In genomic region chr7:12727455-12728191, GRCh38 we compare ENCODE assay signal across 1 cellular context.
A peak's percentile ranks its signal among the peaks of the same experiment; 100 is the strongest.
TF ChIP-seq lines count a peak whose summit lies in the region.

No MANE protein-coding gene starts in this region.

TF ChIP-seq in K562, 482 proteins besides CTCF, POLR2A, EP300 and RAD21 (continued from another document and continues in another):
- peak; percentile 64 for TF ChIP-seq MGA (IDR thresholded peaks at IDR 0.05)
- no peak for TF ChIP-seq U2AF2 (optimal IDR thresholded peaks at IDR 0.05; ENCODE audit: low read depth, low read length)
- TF ChIP-seq CHD2 (IDR thresholded peaks at IDR 0.05; ENCODE audit: low read depth, low read length), result no peak
- TF ChIP-seq FOXK2 (conservative IDR thresholded peaks at IDR 0.05 in 1 of 2, IDR thresholded peaks at IDR 0.05 in 1 of 2; ENCODE audit: low read depth in 2 of 2), result peak in 1 of 2 experiments; percentile 88; a peak in 2 of 4 replicates
- TF ChIP-seq BRD9 (IDR thresholded peaks at IDR 0.05; ENCODE audit: low read depth, partially characterized antibody), result peak; percentile 20
- TF ChIP-seq EGR1 (conservative IDR thresholded peaks at IDR 0.05), result no peak
- TF ChIP-seq GATA2 (CRISPR knock-in tag; IDR thresholded peaks at IDR 0.05), result no peak
- TF ChIP-seq, protein P1, sequence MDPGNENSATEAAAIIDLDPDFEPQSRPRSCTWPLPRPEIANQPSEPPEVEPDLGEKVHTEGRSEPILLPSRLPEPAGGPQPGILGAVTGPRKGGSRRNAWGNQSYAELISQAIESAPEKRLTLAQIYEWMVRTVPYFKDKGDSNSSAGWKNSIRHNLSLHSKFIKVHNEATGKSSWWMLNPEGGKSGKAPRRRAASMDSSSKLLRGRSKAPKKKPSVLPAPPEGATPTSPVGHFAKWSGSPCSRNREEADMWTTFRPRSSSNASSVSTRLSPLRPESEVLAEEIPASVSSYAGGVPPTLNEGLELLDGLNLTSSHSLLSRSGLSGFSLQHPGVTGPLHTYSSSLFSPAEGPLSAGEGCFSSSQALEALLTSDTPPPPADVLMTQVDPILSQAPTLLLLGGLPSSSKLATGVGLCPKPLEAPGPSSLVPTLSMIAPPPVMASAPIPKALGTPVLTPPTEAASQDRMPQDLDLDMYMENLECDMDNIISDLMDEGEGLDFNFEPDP (CRISPR knock-in tag; IDR thresholded peaks at IDR 0.05), result no peak
- TF ChIP-seq, protein P2, sequence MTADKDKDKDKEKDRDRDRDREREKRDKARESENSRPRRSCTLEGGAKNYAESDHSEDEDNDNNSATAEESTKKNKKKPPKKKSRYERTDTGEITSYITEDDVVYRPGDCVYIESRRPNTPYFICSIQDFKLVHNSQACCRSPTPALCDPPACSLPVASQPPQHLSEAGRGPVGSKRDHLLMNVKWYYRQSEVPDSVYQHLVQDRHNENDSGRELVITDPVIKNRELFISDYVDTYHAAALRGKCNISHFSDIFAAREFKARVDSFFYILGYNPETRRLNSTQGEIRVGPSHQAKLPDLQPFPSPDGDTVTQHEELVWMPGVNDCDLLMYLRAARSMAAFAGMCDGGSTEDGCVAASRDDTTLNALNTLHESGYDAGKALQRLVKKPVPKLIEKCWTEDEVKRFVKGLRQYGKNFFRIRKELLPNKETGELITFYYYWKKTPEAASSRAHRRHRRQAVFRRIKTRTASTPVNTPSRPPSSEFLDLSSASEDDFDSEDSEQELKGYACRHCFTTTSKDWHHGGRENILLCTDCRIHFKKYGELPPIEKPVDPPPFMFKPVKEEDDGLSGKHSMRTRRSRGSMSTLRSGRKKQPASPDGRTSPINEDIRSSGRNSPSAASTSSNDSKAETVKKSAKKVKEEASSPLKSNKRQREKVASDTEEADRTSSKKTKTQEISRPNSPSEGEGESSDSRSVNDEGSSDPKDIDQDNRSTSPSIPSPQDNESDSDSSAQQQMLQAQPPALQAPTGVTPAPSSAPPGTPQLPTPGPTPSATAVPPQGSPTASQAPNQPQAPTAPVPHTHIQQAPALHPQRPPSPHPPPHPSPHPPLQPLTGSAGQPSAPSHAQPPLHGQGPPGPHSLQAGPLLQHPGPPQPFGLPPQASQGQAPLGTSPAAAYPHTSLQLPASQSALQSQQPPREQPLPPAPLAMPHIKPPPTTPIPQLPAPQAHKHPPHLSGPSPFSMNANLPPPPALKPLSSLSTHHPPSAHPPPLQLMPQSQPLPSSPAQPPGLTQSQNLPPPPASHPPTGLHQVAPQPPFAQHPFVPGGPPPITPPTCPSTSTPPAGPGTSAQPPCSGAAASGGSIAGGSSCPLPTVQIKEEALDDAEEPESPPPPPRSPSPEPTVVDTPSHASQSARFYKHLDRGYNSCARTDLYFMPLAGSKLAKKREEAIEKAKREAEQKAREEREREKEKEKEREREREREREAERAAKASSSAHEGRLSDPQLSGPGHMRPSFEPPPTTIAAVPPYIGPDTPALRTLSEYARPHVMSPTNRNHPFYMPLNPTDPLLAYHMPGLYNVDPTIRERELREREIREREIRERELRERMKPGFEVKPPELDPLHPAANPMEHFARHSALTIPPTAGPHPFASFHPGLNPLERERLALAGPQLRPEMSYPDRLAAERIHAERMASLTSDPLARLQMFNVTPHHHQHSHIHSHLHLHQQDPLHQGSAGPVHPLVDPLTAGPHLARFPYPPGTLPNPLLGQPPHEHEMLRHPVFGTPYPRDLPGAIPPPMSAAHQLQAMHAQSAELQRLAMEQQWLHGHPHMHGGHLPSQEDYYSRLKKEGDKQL (CRISPR knock-in tag; IDR thresholded peaks at IDR 0.05; ENCODE audit: borderline replicate concordance), result no peak
- TF ChIP-seq BACH1 (tag; IDR thresholded peaks at IDR 0.05), result peak; percentile 56
- TF ChIP-seq, protein P3, sequence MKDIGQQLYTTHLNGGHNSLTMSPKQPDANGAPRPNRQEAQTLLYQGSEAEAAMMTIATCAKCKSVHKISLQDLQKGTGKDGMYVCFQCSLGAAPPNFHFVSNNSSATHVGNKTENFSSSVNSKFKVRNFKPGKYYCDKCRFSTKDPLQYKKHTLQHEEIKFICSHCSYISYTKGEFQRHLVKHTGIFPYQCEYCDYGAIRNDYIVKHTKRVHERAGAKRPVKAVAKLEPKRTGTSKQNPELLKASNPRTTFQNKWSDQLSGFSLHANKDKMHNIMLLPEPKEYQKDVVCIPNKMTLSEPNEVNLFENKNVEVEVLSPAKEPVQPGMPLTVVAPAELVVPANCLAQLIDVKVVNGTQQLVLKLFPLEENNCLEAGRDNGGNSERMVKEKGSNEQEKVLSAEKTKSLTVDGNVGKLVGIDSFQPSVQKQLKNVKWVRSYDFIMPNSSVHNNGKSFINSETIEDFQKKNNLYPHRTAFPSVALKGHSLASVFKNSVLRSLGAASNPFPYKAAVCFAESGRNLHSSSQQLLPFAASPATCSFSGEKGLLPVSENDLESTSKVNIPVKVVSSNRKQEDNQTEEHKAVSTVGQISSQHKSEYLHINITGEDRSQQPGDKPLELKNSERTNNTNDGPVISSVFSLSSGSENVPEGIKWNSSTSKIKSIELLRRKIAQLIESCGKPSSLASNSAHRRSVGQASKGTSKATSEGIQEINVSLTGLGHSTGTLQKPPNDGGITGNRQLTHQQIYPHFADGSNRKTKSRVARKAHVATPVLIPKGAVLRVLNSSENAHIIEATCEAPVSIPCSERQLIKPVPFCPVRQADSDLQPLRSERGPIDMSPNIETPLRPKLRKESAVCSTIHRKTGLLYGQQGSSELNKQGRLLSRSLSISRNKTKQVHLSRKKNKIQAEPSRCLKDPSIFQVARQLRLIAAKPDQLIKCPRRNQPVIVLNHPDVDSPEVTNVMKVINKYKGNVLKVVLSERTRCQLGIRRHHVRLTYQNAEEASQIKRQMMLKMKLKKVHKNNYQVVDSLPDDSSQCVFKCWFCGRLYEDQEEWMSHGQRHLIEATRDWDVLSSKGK (CRISPR knock-in tag; IDR thresholded peaks at IDR 0.05), result no peak
- no peak for TF ChIP-seq ESRRB (CRISPR knock-in tag; IDR thresholded peaks at IDR 0.05; ENCODE audit: borderline replicate concordance)
- TF ChIP-seq NR4A1 (CRISPR knock-in tag; IDR thresholded peaks at IDR 0.05), result no peak
- TF ChIP-seq NR4A1 (tag; IDR thresholded peaks at IDR 0.05), result no peak
- no peak for TF ChIP-seq ZNF398 (CRISPR knock-in tag; IDR thresholded peaks at IDR 0.05)
- TF ChIP-seq NCOA6 (IDR thresholded peaks at IDR 0.05), result no peak
- TF ChIP-seq, protein P4, sequence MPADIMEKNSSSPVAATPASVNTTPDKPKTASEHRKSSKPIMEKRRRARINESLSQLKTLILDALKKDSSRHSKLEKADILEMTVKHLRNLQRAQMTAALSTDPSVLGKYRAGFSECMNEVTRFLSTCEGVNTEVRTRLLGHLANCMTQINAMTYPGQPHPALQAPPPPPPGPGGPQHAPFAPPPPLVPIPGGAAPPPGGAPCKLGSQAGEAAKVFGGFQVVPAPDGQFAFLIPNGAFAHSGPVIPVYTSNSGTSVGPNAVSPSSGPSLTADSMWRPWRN (IDR thresholded peaks at IDR 0.05; ENCODE audit: low read depth), result no peak
- 0 out of 2 replicates have a peak, but pooled peaks have one; percentile 18 for TF ChIP-seq PHF8 (IDR thresholded peaks at IDR 0.05; ENCODE audit: borderline replicate concordance, low read length)
- TF ChIP-seq, protein P5, sequence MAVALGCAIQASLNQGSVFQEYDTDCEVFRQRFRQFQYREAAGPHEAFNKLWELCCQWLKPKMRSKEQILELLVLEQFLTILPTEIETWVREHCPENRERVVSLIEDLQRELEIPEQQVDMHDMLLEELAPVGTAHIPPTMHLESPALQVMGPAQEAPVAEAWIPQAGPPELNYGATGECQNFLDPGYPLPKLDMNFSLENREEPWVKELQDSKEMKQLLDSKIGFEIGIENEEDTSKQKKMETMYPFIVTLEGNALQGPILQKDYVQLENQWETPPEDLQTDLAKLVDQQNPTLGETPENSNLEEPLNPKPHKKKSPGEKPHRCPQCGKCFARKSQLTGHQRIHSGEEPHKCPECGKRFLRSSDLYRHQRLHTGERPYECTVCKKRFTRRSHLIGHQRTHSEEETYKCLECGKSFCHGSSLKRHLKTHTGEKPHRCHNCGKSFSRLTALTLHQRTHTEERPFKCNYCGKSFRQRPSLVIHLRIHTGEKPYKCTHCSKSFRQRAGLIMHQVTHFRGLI (CRISPR knock-in tag; IDR thresholded peaks at IDR 0.05), result no peak
- TF ChIP-seq, protein P6, sequence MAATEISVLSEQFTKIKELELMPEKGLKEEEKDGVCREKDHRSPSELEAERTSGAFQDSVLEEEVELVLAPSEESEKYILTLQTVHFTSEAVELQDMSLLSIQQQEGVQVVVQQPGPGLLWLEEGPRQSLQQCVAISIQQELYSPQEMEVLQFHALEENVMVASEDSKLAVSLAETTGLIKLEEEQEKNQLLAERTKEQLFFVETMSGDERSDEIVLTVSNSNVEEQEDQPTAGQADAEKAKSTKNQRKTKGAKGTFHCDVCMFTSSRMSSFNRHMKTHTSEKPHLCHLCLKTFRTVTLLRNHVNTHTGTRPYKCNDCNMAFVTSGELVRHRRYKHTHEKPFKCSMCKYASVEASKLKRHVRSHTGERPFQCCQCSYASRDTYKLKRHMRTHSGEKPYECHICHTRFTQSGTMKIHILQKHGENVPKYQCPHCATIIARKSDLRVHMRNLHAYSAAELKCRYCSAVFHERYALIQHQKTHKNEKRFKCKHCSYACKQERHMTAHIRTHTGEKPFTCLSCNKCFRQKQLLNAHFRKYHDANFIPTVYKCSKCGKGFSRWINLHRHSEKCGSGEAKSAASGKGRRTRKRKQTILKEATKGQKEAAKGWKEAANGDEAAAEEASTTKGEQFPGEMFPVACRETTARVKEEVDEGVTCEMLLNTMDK (IDR thresholded peaks at IDR 0.05; ENCODE audit: borderline replicate concordance, insufficient read depth, low read depth, low read length, poor library complexity, severe bottlenecking), result no peak
- no peak for TF ChIP-seq ZNF696 (CRISPR knock-in tag; conservative IDR thresholded peaks at IDR 0.05)
